1 cellular context compared by ENCODE assay signal in the genomic region with DNA sequence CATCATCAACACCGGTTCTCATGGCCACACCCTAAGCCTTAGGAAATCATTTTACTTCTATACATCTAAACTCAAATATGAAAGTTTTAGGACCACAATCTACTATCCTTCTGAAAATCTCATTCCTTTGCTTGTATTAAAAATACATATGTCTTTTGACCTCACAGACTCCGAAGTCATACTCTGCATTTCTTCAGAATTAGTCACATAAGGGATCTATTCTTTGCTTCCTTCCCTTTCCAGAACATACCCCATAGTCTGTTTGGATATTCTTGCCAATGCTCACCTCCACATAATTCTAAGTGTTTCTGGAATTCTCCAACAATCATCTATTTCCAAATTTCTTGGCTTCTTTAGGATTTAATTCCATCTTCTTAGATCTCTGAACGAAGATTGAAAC.
TF ChIP-seq lines count a peak whose summit lies in the region.

No MANE protein-coding gene starts in this region.

TF ChIP-seq in IMR-90, 13 proteins besides CTCF, POLR2A, EP300 and RAD21 (continued from another document):
- TF ChIP-seq CHD1 (IDR thresholded peaks at IDR 0.05; ENCODE audit: low read depth, low read length) (no peak), CEBPB (IDR thresholded peaks at IDR 0.05; ENCODE audit: low read depth, low read length) (no peak), NFE2L2 (IDR thresholded peaks at IDR 0.05; ENCODE audit: low read depth, low read length) (no peak), MAFK (IDR thresholded peaks at IDR 0.05; ENCODE audit: low read depth, low read length) (no peak), SMC3 (IDR thresholded peaks at IDR 0.05; ENCODE audit: low read depth, low read length) (no peak)
- TF ChIP-seq, protein P1, sequence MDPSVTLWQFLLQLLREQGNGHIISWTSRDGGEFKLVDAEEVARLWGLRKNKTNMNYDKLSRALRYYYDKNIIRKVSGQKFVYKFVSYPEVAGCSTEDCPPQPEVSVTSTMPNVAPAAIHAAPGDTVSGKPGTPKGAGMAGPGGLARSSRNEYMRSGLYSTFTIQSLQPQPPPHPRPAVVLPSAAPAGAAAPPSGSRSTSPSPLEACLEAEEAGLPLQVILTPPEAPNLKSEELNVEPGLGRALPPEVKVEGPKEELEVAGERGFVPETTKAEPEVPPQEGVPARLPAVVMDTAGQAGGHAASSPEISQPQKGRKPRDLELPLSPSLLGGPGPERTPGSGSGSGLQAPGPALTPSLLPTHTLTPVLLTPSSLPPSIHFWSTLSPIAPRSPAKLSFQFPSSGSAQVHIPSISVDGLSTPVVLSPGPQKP (IDR thresholded peaks at IDR 0.05; ENCODE audit: borderline replicate concordance, low read depth, low read length): no peak
